Comparison of ENCODE assay signal across 14 cellular contexts in the genomic region with DNA sequence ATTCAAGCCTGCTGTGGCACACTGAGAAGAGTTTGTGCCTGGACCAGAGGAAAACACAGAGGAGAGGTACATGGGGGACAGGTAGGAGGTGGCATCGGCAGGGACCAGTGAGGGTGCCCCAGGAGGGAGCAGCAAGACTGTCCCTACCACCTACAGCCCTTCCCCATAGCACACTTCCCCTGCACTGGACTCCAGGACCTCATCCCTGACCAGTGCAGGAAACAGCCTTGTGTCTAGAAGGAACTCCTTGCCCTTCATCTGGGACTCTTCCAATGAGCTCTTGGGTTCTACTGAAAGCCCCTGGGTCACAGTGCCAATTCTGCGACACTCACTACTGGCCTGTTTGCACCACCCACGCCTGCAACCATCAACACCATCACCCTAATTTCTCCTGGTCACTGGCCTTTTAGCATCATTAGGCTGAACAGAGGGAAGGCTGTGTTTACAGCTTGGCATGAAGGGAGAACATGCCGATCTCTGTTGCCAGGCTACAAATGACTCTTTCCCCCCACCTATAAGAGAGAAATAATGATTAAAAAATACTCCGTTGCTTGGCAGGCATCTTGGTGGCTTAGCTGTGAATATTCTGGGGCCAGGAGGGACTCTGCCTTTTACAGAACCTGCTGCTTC.
"Had no signal": no experiment of that assay in that cellular context is flagged by ENCODE, and none has a peak within 500 bp of the region (broad histone marks: within the 10 kb centered on the region; RNA-seq: fewer than 3 reads in every experiment).

No MANE protein-coding gene starts in this region.

- H3K9me3 ChIP-seq: colonic mucosa, upper lobe of left lung had no signal

- H3K4me3 ChIP-seq: colonic mucosa, upper lobe of left lung had no signal

- DNase-seq: activated CD4-positive, alpha-beta memory T cell treated with anti-CD3 and anti-CD28 coated beads for 36 hours; activated CD4-positive, alpha-beta T cell treated with anti-CD3 and anti-CD28 coated beads for 36 hours; activated effector memory CD4-positive, alpha-beta T cell treated with anti-CD3 and anti-CD28 coated beads, Interleukin-2, amount 50 U/mL, for 16 hours; activated T-cell treated with anti-CD3 and anti-CD28 coated beads, Interleukin-2, amount 50 U/mL, for 48 hours; central memory CD4-positive, alpha-beta T cell; colonic mucosa; hippocampal formation; left ventricle myocardium superior; stimulated activated CD4-positive, alpha-beta T cell treated with anti-CD3 and anti-CD28 coated beads, Interleukin-2, amount 100 ng/mL, for 48 hours; T-helper 2 cell; upper lobe of left lung had no signal

- H3K36me3 ChIP-seq: colonic mucosa, upper lobe of left lung had no signal

- ATAC-seq: activated CD4-positive, alpha-beta T cell treated with anti-CD3 and anti-CD28 coated beads for 36 hours; activated naive CD4-positive, alpha-beta T cell treated with anti-CD3 and anti-CD28 coated beads, Interleukin-2, amount 50 U/mL, for 72 hours; esophagus mucosa; left ventricle myocardium superior; stimulated activated memory B cell treated with anti-CD40 and anti-IgM and Interleukin-4, amounts not matched to agents 10 μg/mL and 1 μg/mL and 100 μg/mL, for 72 hours had no signal

- H3K27me3 ChIP-seq: colonic mucosa, upper lobe of left lung had no signal

- H3K4me1 ChIP-seq: colonic mucosa had no signal

- H3K27ac ChIP-seq: colonic mucosa, upper lobe of left lung had no signal
